In genomic region chrX:793216-793770, GRCh38 we compare ENCODE assay signal across 13 cellular contexts.
"Had no signal": no experiment of that assay in that cellular context is flagged by ENCODE, and none has a peak within 500 bp of the region (broad histone marks: within the 10 kb centered on the region; RNA-seq: fewer than 3 reads in every experiment).

No MANE protein-coding gene starts in this region.

- H3K27ac Mint-ChIP-seq: dendritic cell treated with granulocyte-macrophage colony-stimulating factor and Interleukin-4, amounts not matched to agents 40 ng/mL and 50 ng/mL, for 4 days; naive thymus-derived CD8-positive, alpha-beta T cell; progenitor cell of endocrine pancreas had no signal

- H3K9me3 Mint-ChIP-seq: dendritic cell treated with granulocyte-macrophage colony-stimulating factor and Interleukin-4, amounts not matched to agents 40 ng/mL and 50 ng/mL, for 4 days had no signal

- H3K4me1 ChIP-seq: foreskin keratinocyte had no signal

- DNase-seq: erythroblast; foreskin keratinocyte; kidney glomerular epithelial cell; mucosa of descending colon; ovary; right cardiac atrium; small intestine; stimulated activated CD4-positive, alpha-beta T cell treated with anti-CD3 and anti-CD28 coated beads, Interleukin-12 subunit alpha, Interleukin-12 subunit beta, amount 100 ng/mL, for 4 hours; stimulated activated naive CD4-positive, alpha-beta T cell treated with Interleukin-2 at 50 U/mL for 16 hours; trophoblast cell had no signal

- H3K9me3 ChIP-seq: mucosa of descending colon, ovary had no signal

- H3K27me3 ChIP-seq: foreskin keratinocyte, ovary had no signal

- H3K4me3 ChIP-seq: mucosa of descending colon, ovary had no signal

- H3K36me3 ChIP-seq: ovary had no signal

- H3K4me3 Mint-ChIP-seq: dendritic cell treated with granulocyte-macrophage colony-stimulating factor and Interleukin-4, amounts not matched to agents 40 ng/mL and 50 ng/mL, for 4 days; naive thymus-derived CD8-positive, alpha-beta T cell had no signal

- H3K27ac ChIP-seq: foreskin keratinocyte, ovary had no signal
